9 cellular contexts compared by ENCODE assay signal in the genomic region with DNA sequence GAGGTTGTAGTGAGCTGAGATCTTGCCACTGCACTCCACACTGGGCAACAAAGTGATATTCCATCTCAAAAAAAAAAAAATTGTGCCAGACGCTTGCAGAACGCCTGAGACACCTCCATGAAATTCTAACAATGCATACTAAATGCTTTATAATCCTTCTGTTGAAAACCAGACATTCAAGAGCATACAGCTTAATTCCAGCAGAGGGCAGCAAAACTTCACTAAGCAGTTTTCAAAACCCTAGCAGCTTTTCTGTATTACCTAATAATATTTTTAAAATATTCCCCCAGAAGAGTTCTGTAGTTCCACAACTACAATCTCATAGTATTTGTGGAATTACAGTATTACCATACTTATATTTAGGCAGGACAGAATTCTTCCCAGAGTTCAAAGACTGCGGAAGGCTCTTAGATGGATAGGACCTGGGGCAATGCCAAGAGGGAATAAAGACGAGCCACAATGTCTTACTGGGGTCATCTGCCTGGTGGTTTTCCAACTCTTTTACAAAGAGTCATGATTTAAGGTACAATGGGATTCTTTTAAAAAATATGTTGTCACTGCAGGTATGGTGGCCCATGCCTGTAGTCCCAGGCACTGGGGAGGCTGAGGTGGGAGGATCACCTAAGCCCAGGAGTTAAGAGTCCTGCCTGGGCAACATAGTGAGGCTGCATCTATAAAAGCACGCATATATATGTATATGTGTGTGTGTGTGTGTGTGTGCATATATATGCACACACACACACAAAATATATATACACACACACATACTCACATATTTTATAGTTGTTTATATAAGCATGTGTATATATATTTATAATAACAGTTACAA. TPM values are rescaled to one million over a fixed set of nuclear protein-coding genes. Genes with fewer than 3 reads are reported as not detected.
A peak's percentile ranks its signal among the peaks of the same experiment; 100 is the strongest.
DNase-seq lines count a peak whose midpoint lies in the region; ATAC-seq and TF ChIP-seq lines count a peak whose summit lies in the region.
"Had no signal": no experiment of that assay in that cellular context is flagged by ENCODE, and none has a peak within 500 bp of the region (broad histone marks: within the 10 kb centered on the region; RNA-seq: fewer than 3 reads in every experiment).

No MANE protein-coding gene starts in this region.

- POLR2A ChIA-PET in CD4-positive, alpha-beta T cell (lab: Charles Lee), result interaction anchor here (0.6 to 4.3 kb wide), 10 partner anchors 9 to 286 kb away, joined by 3 to 84 read pairs (median 4); a partner anchor contains a TSS
- POLR2A ChIA-PET in activated CD4-positive, alpha-beta memory T cell treated with anti-CD3 and anti-CD28 coated beads for 36 hours (lab: Charles Lee), result interaction anchor here (0.5 to 3.7 kb wide), 5 partner anchors 96 to 286 kb away, joined by 3 to 23 read pairs (median 3); no protein-coding TSS in a partner anchor

- H2AFZ ChIP-seq in GM23248, result no peak overlapping the region
- H2AFZ ChIP-seq in neuronal stem cell (ENCODE audit: low read length), result no peak overlapping the region

- H2BK120ac ChIP-seq in neuronal stem cell (ENCODE audit: low read depth, low read length), result no peak overlapping the region

- H3F3A ChIP-seq in GM23248 (ENCODE audit: insufficient read depth), result no peaks in the 10 kb centered on the region

- intact Hi-C loops in CD4-positive, alpha-beta T cell (cut with DNase I, micrococcal nuclease), result loop anchor here (1.0 to 5.0 kb wide), 7 partner anchors 50 to 287 kb away; no protein-coding TSS in a partner anchor
- intact Hi-C loops in activated CD4-positive, alpha-beta memory T cell treated with anti-CD3 and anti-CD28 coated beads for 36 hours (cut with micrococcal nuclease), result loop anchor here (1.0 to 5.0 kb wide), 5 partner anchors 97 to 287 kb away; no protein-coding TSS in a partner anchor

- CTCF ChIA-PET in CD4-positive, alpha-beta T cell (lab: Charles Lee), result interaction anchor here (1.0 to 5.8 kb wide), 14 partner anchors 11 to 293 kb away, joined by 3 to 56 read pairs (median 4); a partner anchor contains a TSS
- CTCF ChIA-PET in activated CD4-positive, alpha-beta memory T cell treated with anti-CD3 and anti-CD28 coated beads for 36 hours (lab: Charles Lee), result interaction anchor here (0.5 to 7.4 kb wide), 47 partner anchors 8 to 1938 kb away, joined by 3 to 282 read pairs (median 3); a partner anchor contains a TSS

- no peak overlapping the region for H3K27ac Mint-ChIP-seq in CD4-positive, alpha-beta T cell
- H3K27ac Mint-ChIP-seq in activated CD4-positive, alpha-beta memory T cell treated with anti-CD3 and anti-CD28 coated beads for 36 hours, result no peak overlapping the region

- H2BK12ac ChIP-seq in neuronal stem cell (ENCODE audit: low read length), result no peak overlapping the region

- no peaks in the 10 kb centered on the region for H3K9me3 ChIP-seq in CD4-positive, alpha-beta T cell (ENCODE audit: control insufficient read depth, low read length)
- no peaks in the 10 kb centered on the region for H3K9me3 ChIP-seq in GM23248 (ENCODE audit: low read depth)
- no peaks in the 10 kb centered on the region for H3K9me3 ChIP-seq in neuronal stem cell (replicated peaks in 1 of 2; ENCODE audit: control insufficient read depth in 2 of 2, insufficient read depth in 1 of 2, low read depth in 1 of 2, low read length in 2 of 2)
- H3K9me3 ChIP-seq: SJSA1 had no signal

- H3K36me3 Mint-ChIP-seq in CD4-positive, alpha-beta T cell (ENCODE audit: low read depth), result no peaks in the 10 kb centered on the region
- H3K36me3 Mint-ChIP-seq in activated CD4-positive, alpha-beta memory T cell treated with anti-CD3 and anti-CD28 coated beads for 36 hours, result no peaks in the 10 kb centered on the region

- H3K4me3 Mint-ChIP-seq in CD4-positive, alpha-beta T cell, result no peak overlapping the region
- no peak overlapping the region for H3K4me3 Mint-ChIP-seq in activated CD4-positive, alpha-beta memory T cell treated with anti-CD3 and anti-CD28 coated beads for 36 hours

- H2BK15ac ChIP-seq in neuronal stem cell (ENCODE audit: low read length), result no peak overlapping the region

- H3K36me3 ChIP-seq in GM23248 (ENCODE audit: low read depth) (no peaks in the 10 kb centered on the region), neuronal stem cell (replicated peaks in 1 of 2; ENCODE audit: control insufficient read depth in 2 of 2, insufficient read depth in 2 of 2, low read length in 2 of 2) (no peaks in the 10 kb centered on the region)
- H3K36me3 ChIP-seq: SJSA1 had no signal

- no peak overlapping the region for H4K8ac ChIP-seq in neuronal stem cell (ENCODE audit: low read depth, low read length)

- no peak overlapping the region for H3K4me2 ChIP-seq in GM23248 (ENCODE audit: unreplicated experiment)
- no peak overlapping the region for H3K4me2 ChIP-seq in neuronal stem cell (ENCODE audit: insufficient read depth, low read length, poor library complexity, severe bottlenecking)

- H3K9me2 ChIP-seq in GM23248 (ENCODE audit: insufficient read depth), result no peaks in the 10 kb centered on the region

- TF ChIP-seq CTCF in CD4-positive, alpha-beta T cell (IDR thresholded peaks at IDR 0.05), result peak; percentile 84
- TF ChIP-seq CTCF in fibroblast of pulmonary artery (IDR thresholded peaks at IDR 0.05; ENCODE audit: low read length, missing control alignments), result peak; percentile 85

- no peak overlapping the region for H2AK5ac ChIP-seq in neuronal stem cell (ENCODE audit: low read depth, low read length)

- H3K4me1 ChIP-seq in GM23248 (ENCODE audit: insufficient read depth) (no peaks in the 10 kb centered on the region), neuronal stem cell (ENCODE audit: control insufficient read depth in 2 of 2, insufficient read depth in 1 of 2, low read depth in 1 of 2, low read length in 2 of 2) (no peaks in the 10 kb centered on the region)
- H3K4me1 ChIP-seq: SJSA1 had no signal

- no peak overlapping the region for H3K18ac ChIP-seq in neuronal stem cell (ENCODE audit: low read length)

- peak in 7 of 10 experiments; percentile 14 to 46 (median 33) for DNase-seq in CD4-positive, alpha-beta T cell
- peak; percentile 82 for DNase-seq in GM23248
- DNase-seq in NCI-H510A (lab: John Stamatoyannopoulos, UW), result peak; percentile 14
- peak; percentile 36 for DNase-seq in activated CD4-positive, alpha-beta memory T cell treated with anti-CD3 and anti-CD28 coated beads for 36 hours
- DNase-seq in fibroblast of pulmonary artery (ENCODE audit: low read depth), result peak; percentile 87
- DNase-seq in neuronal stem cell (ENCODE audit: low spot score), result peak; percentile 51
- DNase-seq in OCI-M2 (lab: John Stamatoyannopoulos, UW; ENCODE audit: unreplicated experiment), result no peak
- no peak for DNase-seq in islet precursor cell

- no peaks in the 10 kb centered on the region for H4K20me1 ChIP-seq in GM23248 (ENCODE audit: insufficient read depth)

- no peak overlapping the region for H3K14ac ChIP-seq in neuronal stem cell (ENCODE audit: low read length)

- whole genome bisulfite sequencing in GM23248 (ENCODE audit: low coverage in 1 of 2, low lambda C conversion rate in 2 of 2, missing lambda C conversion rate in 2 of 2), 2 experiments, result 15 to 20% methylated on average over 5 of the region's 5 CpGs
- no CpG with 5 or more reads among the region's 5 CpGs for WGBS in neuronal stem cell (ENCODE audit: extremely low coverage in 2 of 2, insufficient read length in 2 of 2, insufficient replicate concordance in 1 of 2), 2 donors

- no peak overlapping the region for H3K4ac ChIP-seq in neuronal stem cell (ENCODE audit: low read length)

- H3K23ac ChIP-seq in neuronal stem cell (ENCODE audit: low read depth, low read length, poor library complexity), result no peak overlapping the region

- H3K27ac ChIP-seq in CD4-positive, alpha-beta T cell (ENCODE audit: low read depth, low read length), result no peak overlapping the region
- H3K27ac ChIP-seq in GM23248 (no peak overlapping the region), neuronal stem cell (replicated peaks; ENCODE audit: low read length) (no peak overlapping the region)
- H3K27ac ChIP-seq: SJSA1 had no signal

- peaks cover 29% of the 10 kb centered on the region for H3K4me1 Mint-ChIP-seq in CD4-positive, alpha-beta T cell (ENCODE audit: low read depth)
- peaks cover 11% of the 10 kb centered on the region for H3K4me1 Mint-ChIP-seq in activated CD4-positive, alpha-beta memory T cell treated with anti-CD3 and anti-CD28 coated beads for 36 hours (ENCODE audit: low read depth)

- H3K79me1 ChIP-seq in neuronal stem cell (ENCODE audit: low read depth, low read length), result no peaks in the 10 kb centered on the region

- no peaks in the 10 kb centered on the region for H3K27me3 ChIP-seq in CD4-positive, alpha-beta T cell (ENCODE audit: control insufficient read depth, insufficient read depth, low read length)
- no peaks in the 10 kb centered on the region for H3K27me3 ChIP-seq in GM23248 (replicated peaks; ENCODE audit: insufficient read depth)
- no peaks in the 10 kb centered on the region for H3K27me3 ChIP-seq in neuronal stem cell (ENCODE audit: control insufficient read depth in 3 of 3, insufficient read depth in 3 of 3, low read depth in 1 of 3, low read length in 3 of 3)
- H3K27me3 ChIP-seq: SJSA1 had no signal

- H3K4me3 ChIP-seq in GM23248 (no peak overlapping the region), fibroblast of pulmonary artery (replicated peaks; ENCODE audit: low read depth, low read length) (no peak overlapping the region), neuronal stem cell (ENCODE audit: low read length in 2 of 2) (no peak overlapping the region)
- H3K4me3 ChIP-seq: SJSA1 had no signal

- H3K9ac ChIP-seq in GM23248 (no peak overlapping the region), neuronal stem cell (ENCODE audit: low read depth, low read length, poor library complexity) (no peak overlapping the region)

- H3K9me3 Mint-ChIP-seq in CD4-positive, alpha-beta T cell, result no peaks in the 10 kb centered on the region
- H3K9me3 Mint-ChIP-seq in activated CD4-positive, alpha-beta memory T cell treated with anti-CD3 and anti-CD28 coated beads for 36 hours, result no peaks in the 10 kb centered on the region

- in situ Hi-C loops in GM23248 (cut with MboI), result loop anchor here (5.0 to 10.0 kb wide), 2 partner anchors 92 to 290 kb away; no protein-coding TSS in a partner anchor

- no peaks in the 10 kb centered on the region for H3K79me2 ChIP-seq in GM23248 (ENCODE audit: insufficient read depth)

- H3K27me3 Mint-ChIP-seq in CD4-positive, alpha-beta T cell, result no peaks in the 10 kb centered on the region
- no peaks in the 10 kb centered on the region for H3K27me3 Mint-ChIP-seq in activated CD4-positive, alpha-beta memory T cell treated with anti-CD3 and anti-CD28 coated beads for 36 hours

- peak; percentile 77 for ATAC-seq in CD4-positive, alpha-beta T cell (ENCODE audit: poor library complexity)

- H2BK5ac ChIP-seq in neuronal stem cell (ENCODE audit: low read length), result no peak overlapping the region

- H4K91ac ChIP-seq in neuronal stem cell (ENCODE audit: low read depth, low read length, poor library complexity), result no peak overlapping the region

RNA-seq across cellular contexts. Expression of a gene that starts 19.6 kb away (rescaled TPM):
- total RNA-seq in CD4-positive, alpha-beta T cell, result 10 to 100 TPM; 37.6 to 40.7 TPM
- 56.8 and 57.2 TPM in 2 replicates for total RNA-seq in GM23248 (2014; rRNA removed; shearing (Covaris generic))
- 15.7 and 17.6 TPM in 2 replicates for polyA plus RNA-seq in GM23248 (2016; fragmentation: Nextera tagmentation; extraction: Ambion mirVana)
- 10 to 100 TPM; 71.8 to 81.3 TPM for total RNA-seq in activated CD4-positive, alpha-beta memory T cell treated with anti-CD3 and anti-CD28 coated beads for 36 hours
- polyA plus RNA-seq in neuronal stem cell (2013, experiment 1 of 2), result 37.7 TPM
- 38.9 TPM for polyA plus RNA-seq in neuronal stem cell (2013, experiment 2 of 2)

Comparison
In these comparisons a context has a peak if more than half of its experiments do, and no peak if none do; other contexts are left out.
1. DNase-seq: peak in CD4-positive, alpha-beta T cell (7 of 10), GM23248 (single experiment), NCI-H510A (single experiment), activated CD4-positive, alpha-beta memory T cell treated with anti-CD3 and anti-CD28 coated beads for 36 hours (single experiment), fibroblast of pulmonary artery (single experiment) and neuronal stem cell (single experiment); none in OCI-M2 (single experiment) and islet precursor cell (single experiment).